ENCODE assay signal across 1 cellular context in the genomic region with DNA sequence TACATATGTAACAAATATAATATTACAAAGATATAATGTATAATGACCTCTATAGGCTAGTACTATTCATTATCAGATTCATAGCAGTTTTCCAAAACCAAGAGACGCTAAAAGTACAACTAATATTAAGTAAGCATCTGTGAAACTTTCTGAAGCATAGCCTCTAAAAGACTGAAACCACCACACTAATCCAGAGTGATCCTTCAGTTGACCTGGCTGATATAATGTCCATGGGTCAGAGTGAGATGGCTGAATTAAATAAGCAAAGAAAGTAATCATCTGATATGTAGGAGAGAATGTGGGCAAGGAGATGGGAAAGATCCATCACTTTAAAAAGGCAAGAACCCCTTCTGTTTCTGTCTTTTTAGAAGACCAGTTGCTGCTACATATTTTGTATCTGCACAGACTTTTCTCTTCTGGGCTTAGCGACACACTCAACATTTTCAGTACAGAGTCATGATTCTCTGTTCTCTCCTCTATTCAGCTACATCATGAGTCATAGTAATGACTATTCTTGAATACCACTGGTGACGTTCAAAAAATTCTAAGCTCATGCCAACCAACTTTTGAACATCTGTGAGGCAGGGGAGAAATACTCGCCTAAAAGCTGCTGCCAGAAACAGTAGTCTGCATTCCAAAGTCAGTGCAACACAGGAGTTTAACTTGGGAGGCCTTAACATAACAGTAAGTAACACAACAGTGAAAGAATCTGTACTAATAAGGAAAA.
TF ChIP-seq lines count a peak whose summit lies in the region.

No MANE protein-coding gene starts in this region.

TF ChIP-seq in GM12878, 131 proteins besides CTCF, POLR2A, EP300 and RAD21 (continued from another document):
- no peak for TF ChIP-seq ZBTB33 (IDR thresholded peaks at IDR 0.05)
- TF ChIP-seq IRF4 (IDR thresholded peaks at IDR 0.05; ENCODE audit: low read depth, low read length): no peak
- TF ChIP-seq GATAD2B (conservative IDR thresholded peaks at IDR 0.05; ENCODE audit: low read depth): no peak
- TF ChIP-seq, protein P1, sequence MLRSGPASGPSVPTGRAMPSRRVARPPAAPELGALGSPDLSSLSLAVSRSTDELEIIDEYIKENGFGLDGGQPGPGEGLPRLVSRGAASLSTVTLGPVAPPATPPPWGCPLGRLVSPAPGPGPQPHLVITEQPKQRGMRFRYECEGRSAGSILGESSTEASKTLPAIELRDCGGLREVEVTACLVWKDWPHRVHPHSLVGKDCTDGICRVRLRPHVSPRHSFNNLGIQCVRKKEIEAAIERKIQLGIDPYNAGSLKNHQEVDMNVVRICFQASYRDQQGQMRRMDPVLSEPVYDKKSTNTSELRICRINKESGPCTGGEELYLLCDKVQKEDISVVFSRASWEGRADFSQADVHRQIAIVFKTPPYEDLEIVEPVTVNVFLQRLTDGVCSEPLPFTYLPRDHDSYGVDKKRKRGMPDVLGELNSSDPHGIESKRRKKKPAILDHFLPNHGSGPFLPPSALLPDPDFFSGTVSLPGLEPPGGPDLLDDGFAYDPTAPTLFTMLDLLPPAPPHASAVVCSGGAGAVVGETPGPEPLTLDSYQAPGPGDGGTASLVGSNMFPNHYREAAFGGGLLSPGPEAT (IDR thresholded peaks at IDR 0.05; ENCODE audit: low read depth): no peak
- no peak for TF ChIP-seq MYC (IDR thresholded peaks at IDR 0.05; ENCODE audit: insufficient read depth, insufficient read length, insufficient replicate concordance, low read length, severe bottlenecking)
- no peak for TF ChIP-seq ZNF207 (IDR thresholded peaks at IDR 0.05; ENCODE audit: borderline replicate concordance)
- TF ChIP-seq E4F1 (IDR thresholded peaks at IDR 0.05; ENCODE audit: borderline replicate concordance, partially characterized antibody): no peak
- no peak for TF ChIP-seq WRNIP1 (IDR thresholded peaks at IDR 0.05; ENCODE audit: borderline replicate concordance, low read depth, low read length)
- TF ChIP-seq HCFC1 (IDR thresholded peaks at IDR 0.05; ENCODE audit: low read length): no peak
- TF ChIP-seq CBFB (IDR thresholded peaks at IDR 0.05; ENCODE audit: low read depth): no peak
- no peak for TF ChIP-seq CBX3 (IDR thresholded peaks at IDR 0.05; ENCODE audit: borderline replicate concordance, low read depth)
- no peak for TF ChIP-seq PAX8 (IDR thresholded peaks at IDR 0.05)
- no peak for TF ChIP-seq BCL3 (IDR thresholded peaks at IDR 0.05; ENCODE audit: borderline replicate concordance, insufficient read depth, low read depth, low read length, poor library complexity, severe bottlenecking)
- TF ChIP-seq NFXL1 (IDR thresholded peaks at IDR 0.05; ENCODE audit: borderline replicate concordance): no peak
- TF ChIP-seq BCLAF1 (IDR thresholded peaks at IDR 0.05): no peak
